21 cellular contexts compared by ENCODE assay signal in the genomic region with DNA sequence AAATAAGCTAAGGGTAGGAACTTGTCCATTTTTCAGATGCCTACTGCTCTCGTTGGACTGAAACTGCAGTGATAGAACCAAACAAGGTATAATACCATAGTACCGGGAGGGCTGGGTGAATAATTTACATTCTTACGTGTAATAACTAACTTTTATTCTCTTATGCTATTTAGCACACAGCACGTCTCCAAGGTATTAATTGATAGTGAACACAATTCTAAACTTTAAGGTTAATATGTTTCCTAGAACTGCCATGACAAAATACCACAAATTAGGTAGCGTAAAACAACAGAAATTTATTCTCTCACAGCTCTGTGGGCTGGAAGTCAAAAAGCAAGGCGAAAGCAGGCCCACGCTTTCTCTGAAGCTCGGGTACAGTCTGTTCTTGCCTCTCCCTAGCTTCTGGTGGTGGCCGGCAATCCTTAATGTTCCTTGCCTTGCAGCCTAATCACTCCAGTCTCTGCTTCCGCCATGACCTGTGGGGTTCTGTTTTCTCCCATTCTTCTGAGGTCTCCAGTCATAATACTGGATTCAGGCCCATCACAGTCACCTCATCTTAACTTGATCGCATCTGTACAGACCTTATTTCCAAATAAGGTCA.
"Had no signal": no experiment of that assay in that cellular context is flagged by ENCODE, and none has a peak within 500 bp of the region (broad histone marks: within the 10 kb centered on the region; RNA-seq: fewer than 3 reads in every experiment).

No MANE protein-coding gene starts in this region.

- H3K27ac ChIP-seq: coronary artery, esophagus muscularis mucosa, foreskin keratinocyte, heart right ventricle, lower lobe of right lung, neutrophil, right lobe of liver, transverse colon had no signal

- DNase-seq: dermis blood vessel endothelial cell; effector memory CD4-positive, alpha-beta T cell; foreskin keratinocyte; glutamatergic neuron; heart right ventricle; hippocampal formation; kidney glomerular epithelial cell; left ventricle myocardium superior; lower lobe of right lung; natural killer cell; pancreas; right lobe of liver; small intestine; stimulated activated CD4-positive, alpha-beta T cell treated with anti-CD3 and anti-CD28 coated beads, Interleukin-15, amount 100 ng/mL, for 24 hours; stimulated activated CD4-positive, alpha-beta T cell treated with anti-CD3 and anti-CD28 coated beads, Interleukin-2, amount 100 ng/mL, for 48 hours; stimulated activated naive B cell treated with anti-CD40 and anti-IgM and Interleukin-4, amounts not matched to agents 10 μg/mL and 1 μg/mL and 100 μg/mL, for 72 hours; transverse colon had no signal

- H3K36me3 ChIP-seq: neutrophil, pancreas, transverse colon had no signal

- H3K4me1 ChIP-seq: foreskin keratinocyte, pancreas had no signal

- H3K27me3 ChIP-seq: esophagus muscularis mucosa, foreskin keratinocyte, heart right ventricle, pancreas, right lobe of liver, transverse colon had no signal

- H3K4me3 ChIP-seq: coronary artery, esophagus muscularis mucosa, heart right ventricle, lower lobe of right lung, pancreas, right lobe of liver, transverse colon had no signal

- FAIRE-seq: endothelial cell of umbilical vein, pancreas, small intestine had no signal

- H3K9me3 ChIP-seq: esophagus muscularis mucosa, heart right ventricle, lower lobe of right lung, neutrophil, pancreas, right lobe of liver, transverse colon had no signal
